In the genomic region with DNA sequence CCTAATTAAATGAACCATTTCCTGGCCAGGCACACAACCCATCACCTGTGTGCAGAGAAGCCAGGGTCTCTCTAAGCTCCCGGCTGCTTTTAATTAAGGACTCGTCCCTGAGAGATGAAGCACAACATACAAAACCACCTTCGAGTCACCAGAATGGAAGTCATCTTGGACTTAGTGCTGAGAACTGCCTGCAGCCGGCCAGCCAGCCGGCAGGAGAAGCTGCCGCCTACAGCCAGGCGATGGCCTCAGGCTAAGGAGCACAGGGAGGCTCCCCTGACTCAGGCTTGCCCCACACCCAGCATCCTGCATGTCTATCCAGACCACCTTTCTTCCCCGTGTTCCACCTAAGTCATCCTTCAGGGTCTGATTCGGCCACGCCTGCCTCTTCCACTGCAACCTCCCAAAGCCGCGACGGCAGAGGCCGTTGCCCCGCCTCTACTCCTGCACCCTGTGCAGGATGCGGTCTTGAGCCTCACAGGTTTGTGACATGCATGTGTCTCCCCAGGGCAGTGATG, we compare ENCODE assay signal across 13 cellular contexts.
DNase-seq lines count a peak whose midpoint lies in the region; ATAC-seq and TF ChIP-seq lines count a peak whose summit lies in the region.
"Had no signal": no experiment of that assay in that cellular context is flagged by ENCODE, and none has a peak within 500 bp of the region (broad histone marks: within the 10 kb centered on the region; RNA-seq: fewer than 3 reads in every experiment).

No MANE protein-coding gene starts in this region.

- no peak for TF ChIP-seq POLR2A in gastroesophageal sphincter (IDR thresholded peaks at IDR 0.05)
- TF ChIP-seq POLR2A in stomach (IDR thresholded peaks at IDR 0.05), result no peak

- ATAC-seq in natural killer cell (no peak), gastroesophageal sphincter (no peak), GM21825 (IDR thresholded peaks at IDR 0.05; ENCODE audit: unreplicated experiment) (no peak)
- no peak for ATAC-seq in natural killer cell treated with Interleukin-12 subunit alpha and Interleukin-12 subunit beta and Interleukin-15 and Interleukin-18, amount 100 ng/mL, for 72 hours
- no peak for ATAC-seq in activated T-helper 17 cell treated with anti-CD3 and anti-CD28 coated beads, Interleukin-2, amount 50 U/mL, for 72 hours (replicated peaks)
- ATAC-seq: mucosa of descending colon had no signal

- H3K4me1 ChIP-seq in gastroesophageal sphincter, result peaks cover 3 to 99% (median 30%) of the 10 kb centered on the region in 3 donors
- peaks cover 27 to 98% (median 61%) of the 10 kb centered on the region in 4 donors for H3K4me1 ChIP-seq in stomach

- H3K4me3 Mint-ChIP-seq in natural killer cell, result no peak overlapping the region
- no peak overlapping the region for H3K4me3 Mint-ChIP-seq in natural killer cell treated with Interleukin-12 subunit alpha and Interleukin-12 subunit beta and Interleukin-15 and Interleukin-18, amount 100 ng/mL, for 72 hours
- no peak overlapping the region for H3K4me3 Mint-ChIP-seq in activated T-helper 17 cell treated with anti-CD3 and anti-CD28 coated beads, Interleukin-2, amount 50 U/mL, for 72 hours
- peak overlapping the region; percentile 34 for H3K4me3 Mint-ChIP-seq in type B pancreatic cell
- H3K4me3 Mint-ChIP-seq: activated naive CD4-positive, alpha-beta T cell treated with anti-CD3 and anti-CD28 coated beads, Interleukin-2, amount 10 ng/mL, durations not matched to agents 7 days and 5 days had no signal

- TF ChIP-seq EP300 in gastroesophageal sphincter (IDR thresholded peaks at IDR 0.05) (no peak), stomach (IDR thresholded peaks at IDR 0.05) (no peak)

- intact Hi-C loops in natural killer cell (cut with micrococcal nuclease) (no loop called here), stomach (cut with DNase I; ENCODE audit: low total_unique reads) (no loop called here)

- H3K9me3 Mint-ChIP-seq in natural killer cell (no peaks in the 10 kb centered on the region), type B pancreatic cell (no peaks in the 10 kb centered on the region)
- no peaks in the 10 kb centered on the region for H3K9me3 Mint-ChIP-seq in natural killer cell treated with Interleukin-12 subunit alpha and Interleukin-12 subunit beta and Interleukin-15 and Interleukin-18, amount 100 ng/mL, for 72 hours
- no peaks in the 10 kb centered on the region for H3K9me3 Mint-ChIP-seq in activated T-helper 17 cell treated with anti-CD3 and anti-CD28 coated beads, Interleukin-2, amount 50 U/mL, for 72 hours
- H3K9me3 Mint-ChIP-seq: activated naive CD4-positive, alpha-beta T cell treated with anti-CD3 and anti-CD28 coated beads, Interleukin-2, amount 10 ng/mL, durations not matched to agents 7 days and 5 days had no signal

- H3K27me3 ChIP-seq in gastroesophageal sphincter (no peaks in the 10 kb centered on the region), stomach (no peaks in the 10 kb centered on the region)

- H3K27me3 Mint-ChIP-seq in natural killer cell (ENCODE audit: low read depth in 2 of 2), result no peaks in the 10 kb centered on the region
- H3K27me3 Mint-ChIP-seq in natural killer cell treated with Interleukin-12 subunit alpha and Interleukin-12 subunit beta and Interleukin-15 and Interleukin-18, amount 100 ng/mL, for 72 hours, result no peaks in the 10 kb centered on the region
- H3K27me3 Mint-ChIP-seq in activated T-helper 17 cell treated with anti-CD3 and anti-CD28 coated beads, Interleukin-2, amount 50 U/mL, for 72 hours, result no peaks in the 10 kb centered on the region
- H3K27me3 Mint-ChIP-seq in type B pancreatic cell, result no peaks in the 10 kb centered on the region
- H3K27me3 Mint-ChIP-seq: activated naive CD4-positive, alpha-beta T cell treated with anti-CD3 and anti-CD28 coated beads, Interleukin-2, amount 10 ng/mL, durations not matched to agents 7 days and 5 days had no signal

- H3K36me3 ChIP-seq in gastroesophageal sphincter (peaks cover 0 to 3% of the 10 kb centered on the region in 2 donors), stomach (peaks cover 3 to 29% (median 18%) of the 10 kb centered on the region in 4 donors)
- H3K36me3 ChIP-seq: WERI-Rb-1 had no signal

- peak overlapping the region; percentile 41 to 52 for H3K27ac Mint-ChIP-seq in natural killer cell
- no peak overlapping the region for H3K27ac Mint-ChIP-seq in natural killer cell treated with Interleukin-12 subunit alpha and Interleukin-12 subunit beta and Interleukin-15 and Interleukin-18, amount 100 ng/mL, for 72 hours
- peak overlapping the region; percentile 73 for H3K27ac Mint-ChIP-seq in activated T-helper 17 cell treated with anti-CD3 and anti-CD28 coated beads, Interleukin-2, amount 50 U/mL, for 72 hours
- H3K27ac Mint-ChIP-seq in type B pancreatic cell, result peak overlapping the region; percentile 43

- DNase-seq in natural killer cell (no peak), type B pancreatic cell (ENCODE audit: extremely low spot score, unreplicated experiment) (no peak), hypothalamus (lab: John Stamatoyannopoulos, UW) (no peak), stomach (no peak)
- no peak for DNase-seq in natural killer cell treated with Interleukin-12 subunit alpha and Interleukin-12 subunit beta and Interleukin-15 and Interleukin-18, amount 100 ng/mL, for 72 hours (ENCODE audit: low spot score)
- DNase-seq: activated naive CD4-positive, alpha-beta T cell treated with anti-CD3 and anti-CD28 coated beads, Interleukin-2, amount 10 ng/mL, durations not matched to agents 7 days and 5 days; mucosa of descending colon; OCI-M1; WERI-Rb-1 had no signal

- TF ChIP-seq CTCF in natural killer cell (IDR thresholded peaks at IDR 0.05) (no peak), gastroesophageal sphincter (IDR thresholded peaks at IDR 0.05) (peak in 1 of 4 experiments; percentile 8), type B pancreatic cell (conservative IDR thresholded peaks at IDR 0.05) (no peak), stomach (IDR thresholded peaks at IDR 0.05) (no peak)

- whole genome bisulfite sequencing in gastroesophageal sphincter (ENCODE audit: low coverage in 1 of 2), 2 donors, result 71 to 76% methylated on average over 1 to 7 of the region's 16 CpGs
- WGBS in stomach, 5 donors, result 75 to 88% (median 80%) methylated on average over 7 to 16 of the region's 16 CpGs

- no peak overlapping the region for H3K4me3 ChIP-seq in gastroesophageal sphincter
- no peak overlapping the region for H3K4me3 ChIP-seq in stomach
- H3K4me3 ChIP-seq: mucosa of descending colon had no signal

- peaks cover 53 to 76% of the 10 kb centered on the region in 2 donors for H3K4me1 Mint-ChIP-seq in natural killer cell
- H3K4me1 Mint-ChIP-seq in natural killer cell treated with Interleukin-12 subunit alpha and Interleukin-12 subunit beta and Interleukin-15 and Interleukin-18, amount 100 ng/mL, for 72 hours (ENCODE audit: low read depth in 2 of 2), result peaks cover 42 to 50% of the 10 kb centered on the region in 2 donors
- H3K4me1 Mint-ChIP-seq in activated T-helper 17 cell treated with anti-CD3 and anti-CD28 coated beads, Interleukin-2, amount 50 U/mL, for 72 hours, result peaks cover 48% of the 10 kb centered on the region
- H3K4me1 Mint-ChIP-seq in type B pancreatic cell (ENCODE audit: unreplicated experiment), result peaks cover 35% of the 10 kb centered on the region

- H3K36me3 Mint-ChIP-seq in natural killer cell (no peaks in the 10 kb centered on the region), type B pancreatic cell (peaks cover 11% of the 10 kb centered on the region)
- no peaks in the 10 kb centered on the region for H3K36me3 Mint-ChIP-seq in natural killer cell treated with Interleukin-12 subunit alpha and Interleukin-12 subunit beta and Interleukin-15 and Interleukin-18, amount 100 ng/mL, for 72 hours
- peaks cover 45% of the 10 kb centered on the region for H3K36me3 Mint-ChIP-seq in activated T-helper 17 cell treated with anti-CD3 and anti-CD28 coated beads, Interleukin-2, amount 50 U/mL, for 72 hours (ENCODE audit: low read depth)

- H3K9me3 ChIP-seq in gastroesophageal sphincter (no peaks in the 10 kb centered on the region), stomach (no peaks in the 10 kb centered on the region)
- H3K9me3 ChIP-seq: mucosa of descending colon had no signal

- H3K27ac ChIP-seq in gastroesophageal sphincter, result peak overlapping the region in 3 of 4 donors; percentile 43 to 93 (median 59)
- peak overlapping the region in 2 of 5 donors; percentile 24 to 41 for H3K27ac ChIP-seq in stomach
- H3K27ac ChIP-seq: C4-2B, WERI-Rb-1 had no signal

Comparison
In these comparisons a context has a peak if more than half of its experiments do, and no peak if none do; other contexts are left out.
1. H3K27ac Mint-ChIP-seq: peak in natural killer cell (2 of 2), activated T-helper 17 cell treated with anti-CD3 and anti-CD28 coated beads, Interleukin-2, amount 50 U/mL, for 72 hours (single experiment) and type B pancreatic cell (single experiment); none in natural killer cell treated with Interleukin-12 subunit alpha and Interleukin-12 subunit beta and Interleukin-15 and Interleukin-18, amount 100 ng/mL, for 72 hours (0 of 2).